10 cellular contexts compared by ENCODE assay signal in the genomic region with DNA sequence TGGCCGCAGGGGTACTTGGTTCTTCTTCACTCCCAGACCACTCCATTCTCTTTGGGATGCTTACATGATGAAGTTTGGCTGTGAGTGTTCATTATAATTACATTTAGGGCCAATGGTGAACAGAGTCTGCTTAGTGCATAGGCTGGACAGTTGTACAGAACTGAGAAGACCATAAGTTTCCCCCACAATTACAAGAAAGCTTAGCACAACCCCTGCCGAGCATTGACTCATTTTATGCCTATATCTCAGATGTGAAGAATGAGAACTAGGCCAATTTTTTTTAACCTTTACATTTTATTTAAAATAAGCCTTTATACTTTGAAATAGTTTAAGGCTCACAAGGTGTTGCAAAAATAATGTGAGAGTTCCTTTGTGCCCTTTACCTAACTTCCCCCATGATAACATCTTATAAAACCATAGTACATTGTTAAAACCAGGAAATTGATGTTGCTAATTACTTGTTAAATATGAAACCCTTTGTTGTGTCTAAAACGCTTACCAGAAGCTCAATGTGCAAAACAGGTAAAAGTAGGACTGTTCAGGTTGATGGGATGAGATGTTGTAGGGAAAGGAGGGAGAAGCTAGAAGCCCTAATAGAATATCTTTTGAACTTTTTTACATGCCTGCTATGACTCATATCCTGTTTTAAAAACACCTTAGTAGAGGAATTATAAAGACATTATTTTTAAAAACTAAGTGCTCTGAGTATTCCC. TPM values are rescaled to one million over a fixed set of nuclear protein-coding genes. Genes with fewer than 3 reads are reported as not detected.
DNase-seq lines count a peak whose midpoint lies in the region; ATAC-seq and FAIRE-seq lines count a peak whose summit lies in the region.
"Had no signal": no experiment of that assay in that cellular context is flagged by ENCODE, and none has a peak within 500 bp of the region (broad histone marks: within the 10 kb centered on the region; RNA-seq: fewer than 3 reads in every experiment).

No MANE protein-coding gene starts in this region.

- H3K4me1 Mint-ChIP-seq in activated T-helper 1 cell treated with anti-CD3 and anti-CD28 coated beads, Interleukin-12 subunit alpha, Interleukin-12 subunit beta, Interleukin-2, Interleukin-4 antibody, amounts not matched to agents 30 ng/mL and 10 ng/mL and 1 ng/mL, durations not matched to agents 14 hours and 24 hours and 36 hours (ENCODE audit: low read depth): peaks cover 41% of the 10 kb centered on the region

- H3K4me3 Mint-ChIP-seq in activated T-helper 1 cell treated with anti-CD3 and anti-CD28 coated beads, Interleukin-12 subunit alpha, Interleukin-12 subunit beta, Interleukin-2, Interleukin-4 antibody, amounts not matched to agents 30 ng/mL and 10 ng/mL and 1 ng/mL, durations not matched to agents 14 hours and 24 hours and 36 hours: no peak overlapping the region

- H3K27me3 Mint-ChIP-seq in activated T-helper 1 cell treated with anti-CD3 and anti-CD28 coated beads, Interleukin-12 subunit alpha, Interleukin-12 subunit beta, Interleukin-2, Interleukin-4 antibody, amounts not matched to agents 30 ng/mL and 10 ng/mL and 1 ng/mL, durations not matched to agents 14 hours and 24 hours and 36 hours (ENCODE audit: insufficient read depth): no peaks in the 10 kb centered on the region

- FAIRE-seq in frontal cortex (lab: Jason Lieb, UNC): no peak
- FAIRE-seq: H1 had no signal

- DNase-seq in ELR (ENCODE audit: low read depth) (peak; percentile 38), HT-29 (ENCODE audit: low spot score) (peak; percentile 63), left colon (no peak), frontal cortex (ENCODE audit: low spot score in 2 of 2) (no peak)
- DNase-seq in activated T-helper 1 cell treated with anti-CD3 and anti-CD28 coated beads, Interleukin-12 subunit alpha, Interleukin-12 subunit beta, Interleukin-2, Interleukin-4 antibody, amounts not matched to agents 30 ng/mL and 10 ng/mL and 1 ng/mL, durations not matched to agents 14 hours and 24 hours and 36 hours (ENCODE audit: low spot score): no peak
- DNase-seq: COR-L47 had no signal

- no peaks in the 10 kb centered on the region for H3K9me3 Mint-ChIP-seq in activated T-helper 1 cell treated with anti-CD3 and anti-CD28 coated beads, Interleukin-12 subunit alpha, Interleukin-12 subunit beta, Interleukin-2, Interleukin-4 antibody, amounts not matched to agents 30 ng/mL and 10 ng/mL and 1 ng/mL, durations not matched to agents 14 hours and 24 hours and 36 hours

- ATAC-seq in left colon (peak; percentile 37), GM18909 (IDR thresholded peaks at IDR 0.05; ENCODE audit: poor library complexity, unreplicated experiment) (no peak), GM19023 (IDR thresholded peaks at IDR 0.05; ENCODE audit: unreplicated experiment) (no peak)
- ATAC-seq: Right ventricle myocardium inferior had no signal

- intact Hi-C loops in activated T-helper 1 cell treated with anti-CD3 and anti-CD28 coated beads, Interleukin-12 subunit alpha, Interleukin-12 subunit beta, Interleukin-2, Interleukin-4 antibody, amounts not matched to agents 30 ng/mL and 10 ng/mL and 1 ng/mL, durations not matched to agents 14 hours and 24 hours and 36 hours (cut with micrococcal nuclease): loop anchor here (1.0 kb wide), 1 partner anchor 107 kb away; no protein-coding TSS in a partner anchor
- intact Hi-C loops in left colon (cut with DNase I, micrococcal nuclease): no loop called here

- peak overlapping the region; percentile 46 for H3K27ac Mint-ChIP-seq in activated T-helper 1 cell treated with anti-CD3 and anti-CD28 coated beads, Interleukin-12 subunit alpha, Interleukin-12 subunit beta, Interleukin-2, Interleukin-4 antibody, amounts not matched to agents 30 ng/mL and 10 ng/mL and 1 ng/mL, durations not matched to agents 14 hours and 24 hours and 36 hours

- H3K36me3 Mint-ChIP-seq in activated T-helper 1 cell treated with anti-CD3 and anti-CD28 coated beads, Interleukin-12 subunit alpha, Interleukin-12 subunit beta, Interleukin-2, Interleukin-4 antibody, amounts not matched to agents 30 ng/mL and 10 ng/mL and 1 ng/mL, durations not matched to agents 14 hours and 24 hours and 36 hours (ENCODE audit: low read depth): peaks cover 4% of the 10 kb centered on the region

RNA-seq across cellular contexts. Expression of a gene that starts 47.2 kb away (rescaled TPM):
- not detected in 2 replicates for total RNA-seq in HT-29 (2014; rRNA removed; shearing (Covaris generic))
- total RNA-seq in activated T-helper 1 cell treated with anti-CD3 and anti-CD28 coated beads, Interleukin-12 subunit alpha, Interleukin-12 subunit beta, Interleukin-2, Interleukin-4 antibody, amounts not matched to agents 30 ng/mL and 10 ng/mL and 1 ng/mL, durations not matched to agents 14 hours and 24 hours and 36 hours: 1.1 and 1.5 TPM in 2 replicates
- total RNA-seq in left colon (1 to 10 TPM; 1.2 to 3.1 TPM), frontal cortex (4.9 TPM)

RNA-seq across cellular contexts. Expression of a gene that starts 51.0 kb away (rescaled TPM):
- total RNA-seq in HT-29 (2014; rRNA removed; shearing (Covaris generic)): 23.5 and 24.1 TPM in 2 replicates
- total RNA-seq in activated T-helper 1 cell treated with anti-CD3 and anti-CD28 coated beads, Interleukin-12 subunit alpha, Interleukin-12 subunit beta, Interleukin-2, Interleukin-4 antibody, amounts not matched to agents 30 ng/mL and 10 ng/mL and 1 ng/mL, durations not matched to agents 14 hours and 24 hours and 36 hours: 28.0 and 40.0 TPM in 2 replicates
- total RNA-seq in left colon (10 to 100 TPM; 14.8 to 15.0 TPM), frontal cortex (12.6 TPM)

Comparison
In these comparisons a context has a peak if more than half of its experiments do, and no peak if none do; other contexts are left out.
1. DNase-seq: peak in ELR (single experiment) and HT-29 (single experiment); none in activated T-helper 1 cell treated with anti-CD3 and anti-CD28 coated beads, Interleukin-12 subunit alpha, Interleukin-12 subunit beta, Interleukin-2, Interleukin-4 antibody, amounts not matched to agents 30 ng/mL and 10 ng/mL and 1 ng/mL, durations not matched to agents 14 hours and 24 hours and 36 hours (single experiment), left colon (0 of 2) and frontal cortex (0 of 2).